Comparison of ENCODE assay signal across 12 cellular contexts in the genomic region with DNA sequence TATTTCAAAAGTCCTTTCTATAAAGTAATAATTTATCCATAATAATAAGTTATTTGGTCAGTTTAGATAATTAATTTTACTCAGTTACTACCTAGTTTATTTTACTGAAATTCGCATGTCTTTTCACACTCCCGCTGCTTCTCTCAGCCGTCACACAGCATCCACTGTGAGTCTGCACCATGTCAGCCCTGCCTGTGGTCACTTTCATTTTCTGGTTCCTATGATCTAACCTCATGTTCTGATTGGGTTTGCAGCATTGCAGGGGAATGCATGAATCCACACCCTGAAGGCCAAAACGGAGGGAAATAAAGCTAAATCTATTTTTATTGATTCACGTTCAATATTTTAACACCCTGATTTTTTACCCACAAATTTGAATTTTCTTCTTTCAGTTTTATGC. TPM values are rescaled to one million over a fixed set of nuclear protein-coding genes. Genes with fewer than 3 reads are reported as not detected.
DNase-seq lines count a peak whose midpoint lies in the region; ATAC-seq and TF ChIP-seq lines count a peak whose summit lies in the region.
"Had no signal": no experiment of that assay in that cellular context is flagged by ENCODE, and none has a peak within 500 bp of the region (broad histone marks: within the 10 kb centered on the region; RNA-seq: fewer than 3 reads in every experiment).

No MANE protein-coding gene starts in this region.

- H3K9me3 ChIP-seq in neural cell (ENCODE audit: low read length), result no peaks in the 10 kb centered on the region

- H3K4me2 ChIP-seq in neural cell (ENCODE audit: low read length), result no peak overlapping the region

- DNase-seq in GM12865 (ENCODE audit: low read depth) (peak; percentile 12), choroid plexus epithelial cell (ENCODE audit: low read depth) (peak; percentile 82), NCI-H526 (lab: John Stamatoyannopoulos, UW) (no peak), NCI-H510A (lab: John Stamatoyannopoulos, UW) (no peak), NCI-H345 treated with DMSO at 0.1 percent for 48 hours (lab: John Stamatoyannopoulos, UW; ENCODE audit: unreplicated experiment) (no peak)
- no peak for DNase-seq in activated naive CD4-positive, alpha-beta T cell treated with Interleukin-2 at 50 U/mL for 16 hours
- DNase-seq: activated CD8-positive, alpha-beta memory T cell treated with anti-CD3 and anti-CD28 coated beads, Interleukin-2, amount 50 U/mL, for 4 hours; COR-L47; NCI-H2029 treated with DMSO at 0.1 percent for 48 hours; stimulated activated naive B cell treated with anti-CD40 and anti-IgM and Interleukin-4, amounts not matched to agents 10 μg/mL and 1 μg/mL and 100 μg/mL, for 72 hours had no signal

- no peak overlapping the region for H3K9ac ChIP-seq in neural cell (ENCODE audit: low read length)

- H2AFZ ChIP-seq in neural cell (ENCODE audit: low read depth, low read length), result no peak overlapping the region

- H3K27ac ChIP-seq in neural cell (ENCODE audit: low read length), result peak overlapping the region; percentile 58

- no peaks in the 10 kb centered on the region for H4K20me1 ChIP-seq in neural cell (ENCODE audit: insufficient read depth)

- TF ChIP-seq EP300 in neural cell (conservative IDR thresholded peaks at IDR 0.05; ENCODE audit: poor library complexity, severe bottlenecking), result no peak

- H3K36me3 ChIP-seq in neural cell (ENCODE audit: insufficient read depth, low read length), result no peaks in the 10 kb centered on the region

- H3K27me3 ChIP-seq in neural cell (ENCODE audit: insufficient read depth, low read depth, low read length), result no peaks in the 10 kb centered on the region

- peak; percentile 75 for ATAC-seq in HG02678 (IDR thresholded peaks at IDR 0.05; ENCODE audit: unreplicated experiment)

- no peaks in the 10 kb centered on the region for H3F3A ChIP-seq in neural cell (ENCODE audit: insufficient read depth, low read length, poor library complexity, severe bottlenecking)

- H3K9me2 ChIP-seq in neural cell (ENCODE audit: insufficient read depth, low read length), result no peaks in the 10 kb centered on the region

- H3K4me3 ChIP-seq in GM12865 (ENCODE audit: low read depth, low read length) (no peak overlapping the region), choroid plexus epithelial cell (ENCODE audit: low read depth, low read length) (peak overlapping the region; percentile 6), neural cell (ENCODE audit: low read length) (no peak overlapping the region)

- TF ChIP-seq RAD21 in neural cell (conservative IDR thresholded peaks at IDR 0.05), result no peak

- TF ChIP-seq CTCF in GM12865 (IDR thresholded peaks at IDR 0.05; ENCODE audit: insufficient read depth, low read depth, low read length, missing control alignments) (no peak), choroid plexus epithelial cell (conservative IDR thresholded peaks at IDR 0.05; ENCODE audit: low read depth, low read length) (no peak), neural cell (IDR thresholded peaks at IDR 0.05; ENCODE audit: poor library complexity, severe bottlenecking) (no peak)

- H3K79me2 ChIP-seq in neural cell (replicated peaks; ENCODE audit: insufficient read depth, low read length), result peaks cover 24% of the 10 kb centered on the region

TF ChIP-seq in neural cell, 6 proteins besides CTCF, POLR2A, EP300 and RAD21:
- TF ChIP-seq MXI1 (conservative IDR thresholded peaks at IDR 0.05; ENCODE audit: poor library complexity, severe bottlenecking) (no peak), EZH2 (IDR thresholded peaks at IDR 0.05; ENCODE audit: borderline replicate concordance, insufficient read depth, low read length, poor library complexity, severe bottlenecking) (no peak), SMC3 (conservative IDR thresholded peaks at IDR 0.05; ENCODE audit: poor library complexity) (no peak), TAF1 (IDR thresholded peaks at IDR 0.05; ENCODE audit: low read depth) (no peak), POLR2AphosphoS5 (IDR thresholded peaks at IDR 0.05) (no peak)
- TF ChIP-seq, protein P1, sequence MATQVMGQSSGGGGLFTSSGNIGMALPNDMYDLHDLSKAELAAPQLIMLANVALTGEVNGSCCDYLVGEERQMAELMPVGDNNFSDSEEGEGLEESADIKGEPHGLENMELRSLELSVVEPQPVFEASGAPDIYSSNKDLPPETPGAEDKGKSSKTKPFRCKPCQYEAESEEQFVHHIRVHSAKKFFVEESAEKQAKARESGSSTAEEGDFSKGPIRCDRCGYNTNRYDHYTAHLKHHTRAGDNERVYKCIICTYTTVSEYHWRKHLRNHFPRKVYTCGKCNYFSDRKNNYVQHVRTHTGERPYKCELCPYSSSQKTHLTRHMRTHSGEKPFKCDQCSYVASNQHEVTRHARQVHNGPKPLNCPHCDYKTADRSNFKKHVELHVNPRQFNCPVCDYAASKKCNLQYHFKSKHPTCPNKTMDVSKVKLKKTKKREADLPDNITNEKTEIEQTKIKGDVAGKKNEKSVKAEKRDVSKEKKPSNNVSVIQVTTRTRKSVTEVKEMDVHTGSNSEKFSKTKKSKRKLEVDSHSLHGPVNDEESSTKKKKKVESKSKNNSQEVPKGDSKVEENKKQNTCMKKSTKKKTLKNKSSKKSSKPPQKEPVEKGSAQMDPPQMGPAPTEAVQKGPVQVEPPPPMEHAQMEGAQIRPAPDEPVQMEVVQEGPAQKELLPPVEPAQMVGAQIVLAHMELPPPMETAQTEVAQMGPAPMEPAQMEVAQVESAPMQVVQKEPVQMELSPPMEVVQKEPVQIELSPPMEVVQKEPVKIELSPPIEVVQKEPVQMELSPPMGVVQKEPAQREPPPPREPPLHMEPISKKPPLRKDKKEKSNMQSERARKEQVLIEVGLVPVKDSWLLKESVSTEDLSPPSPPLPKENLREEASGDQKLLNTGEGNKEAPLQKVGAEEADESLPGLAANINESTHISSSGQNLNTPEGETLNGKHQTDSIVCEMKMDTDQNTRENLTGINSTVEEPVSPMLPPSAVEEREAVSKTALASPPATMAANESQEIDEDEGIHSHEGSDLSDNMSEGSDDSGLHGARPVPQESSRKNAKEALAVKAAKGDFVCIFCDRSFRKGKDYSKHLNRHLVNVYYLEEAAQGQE (IDR thresholded peaks at IDR 0.05; ENCODE audit: borderline replicate concordance), result no peak

RNA-seq across cellular contexts. Expression of a gene that starts 47.4 kb away (rescaled TPM):
- polyA plus RNA-seq in neural cell, result 43.7 and 52.4 TPM in 2 replicates
- polyA minus RNA-seq in neural cell, result 107 and 116 TPM in 2 replicates

Comparison
In these comparisons a context has a peak if more than half of its experiments do, and no peak if none do; other contexts are left out.
1. DNase-seq: peak in GM12865 (single experiment) and choroid plexus epithelial cell (single experiment); none in NCI-H526 (0 of 2), NCI-H510A (single experiment), activated naive CD4-positive, alpha-beta T cell treated with Interleukin-2 at 50 U/mL for 16 hours (single experiment) and NCI-H345 treated with DMSO at 0.1 percent for 48 hours (single experiment).